Comparison of ENCODE assay signal across 12 cellular contexts in genomic region chr5:131536849-131537448, GRCh38.
DNase-seq lines count a peak whose midpoint lies in the region; ATAC-seq lines count a peak whose summit lies in the region.
"Had no signal": no experiment of that assay in that cellular context is flagged by ENCODE, and none has a peak within 500 bp of the region (broad histone marks: within the 10 kb centered on the region; RNA-seq: fewer than 3 reads in every experiment).

No MANE protein-coding gene starts in this region.

- DNase-seq in activated naive CD4-positive, alpha-beta T cell treated with anti-CD3 and anti-CD28 coated beads, Interleukin-2, amount 10 ng/mL, durations not matched to agents 7 days and 5 days = no peak
- no peak for DNase-seq in activated naive CD4-positive, alpha-beta T cell treated with anti-CD3 and anti-CD28 coated beads, Interleukin-2, amount 50 U/mL, for 16 hours
- no peak for DNase-seq in activated naive CD8-positive, alpha-beta T cell treated with anti-CD3 and anti-CD28 coated beads, Interleukin-2, amount 10 ng/mL, durations not matched to agents 7 days and 5 days
- DNase-seq in stimulated activated effector memory CD8-positive, alpha-beta T cell treated with anti-CD3 and anti-CD28 coated beads, Interleukin-12 subunit alpha, Interleukin-12 subunit beta, amount 100 ng/mL, for 72 hours (ENCODE audit: low spot score in 2 of 2) = no peak
- DNase-seq in AML-193 (lab: John Stamatoyannopoulos, UW) = no peak
- DNase-seq: cerebellar nuclear complex; NCI-H1694 treated with DMSO at 0.1 percent for 48 hours; stimulated activated CD4-positive, alpha-beta T cell treated with anti-CD3 and anti-CD28 coated beads, Interleukin-2, amount 100 ng/mL, for 24 hours had no signal

- H3K4me1 Mint-ChIP-seq in activated naive CD4-positive, alpha-beta T cell treated with anti-CD3 and anti-CD28 coated beads, Interleukin-2, amount 10 ng/mL, durations not matched to agents 7 days and 5 days = peaks cover 82% of the 10 kb centered on the region
- H3K4me1 Mint-ChIP-seq in activated naive CD8-positive, alpha-beta T cell treated with anti-CD3 and anti-CD28 coated beads, Interleukin-2, amount 10 ng/mL, durations not matched to agents 7 days and 5 days = peaks cover 54% of the 10 kb centered on the region
- H3K4me1 Mint-ChIP-seq in stimulated activated effector memory CD8-positive, alpha-beta T cell treated with anti-CD3 and anti-CD28 coated beads, Interleukin-12 subunit alpha, Interleukin-12 subunit beta, amount 100 ng/mL, for 72 hours = peaks cover 75% of the 10 kb centered on the region

- CTCF ChIA-PET in activated naive CD4-positive, alpha-beta T cell treated with anti-CD3 and anti-CD28 coated beads, Interleukin-2, amount 10 ng/mL, durations not matched to agents 7 days and 5 days (lab: Charles Lee) = no interaction called here

- ATAC-seq in HG03196 (IDR thresholded peaks at IDR 0.05; ENCODE audit: unreplicated experiment) = peak; percentile 10
- no peak for ATAC-seq in activated naive CD8-positive, alpha-beta T cell treated with anti-CD3 and anti-CD28 coated beads, Interleukin-2, amount 10 ng/mL, durations not matched to agents 7 days and 5 days (ENCODE audit: low read depth)
- ATAC-seq in stimulated activated effector memory CD8-positive, alpha-beta T cell treated with anti-CD3 and anti-CD28 coated beads, Interleukin-12 subunit alpha, Interleukin-12 subunit beta, amount 100 ng/mL, for 72 hours = no peak
- no peak for ATAC-seq in HG03460 (IDR thresholded peaks at IDR 0.05; ENCODE audit: unreplicated experiment)
- ATAC-seq in GM19395 (IDR thresholded peaks at IDR 0.05; ENCODE audit: unreplicated experiment) = no peak

- H3K27ac Mint-ChIP-seq in activated naive CD4-positive, alpha-beta T cell treated with anti-CD3 and anti-CD28 coated beads, Interleukin-2, amount 10 ng/mL, durations not matched to agents 7 days and 5 days = peak overlapping the region; percentile 61
- H3K27ac Mint-ChIP-seq in activated naive CD8-positive, alpha-beta T cell treated with anti-CD3 and anti-CD28 coated beads, Interleukin-2, amount 10 ng/mL, durations not matched to agents 7 days and 5 days = peak overlapping the region; percentile 57
- peak overlapping the region; percentile 20 for H3K27ac Mint-ChIP-seq in stimulated activated effector memory CD8-positive, alpha-beta T cell treated with anti-CD3 and anti-CD28 coated beads, Interleukin-12 subunit alpha, Interleukin-12 subunit beta, amount 100 ng/mL, for 72 hours
- H3K27ac Mint-ChIP-seq: progenitor cell of endocrine pancreas had no signal

- no peaks in the 10 kb centered on the region for H3K9me3 Mint-ChIP-seq in activated naive CD4-positive, alpha-beta T cell treated with anti-CD3 and anti-CD28 coated beads, Interleukin-2, amount 10 ng/mL, durations not matched to agents 7 days and 5 days
- H3K9me3 Mint-ChIP-seq in activated naive CD8-positive, alpha-beta T cell treated with anti-CD3 and anti-CD28 coated beads, Interleukin-2, amount 10 ng/mL, durations not matched to agents 7 days and 5 days = no peaks in the 10 kb centered on the region
- H3K9me3 Mint-ChIP-seq in stimulated activated effector memory CD8-positive, alpha-beta T cell treated with anti-CD3 and anti-CD28 coated beads, Interleukin-12 subunit alpha, Interleukin-12 subunit beta, amount 100 ng/mL, for 72 hours = no peaks in the 10 kb centered on the region

- H3K4me3 Mint-ChIP-seq in activated naive CD4-positive, alpha-beta T cell treated with anti-CD3 and anti-CD28 coated beads, Interleukin-2, amount 10 ng/mL, durations not matched to agents 7 days and 5 days = peak overlapping the region; percentile 5
- peak overlapping the region; percentile 76 for H3K4me3 Mint-ChIP-seq in activated naive CD8-positive, alpha-beta T cell treated with anti-CD3 and anti-CD28 coated beads, Interleukin-2, amount 10 ng/mL, durations not matched to agents 7 days and 5 days
- peak overlapping the region; percentile 6 for H3K4me3 Mint-ChIP-seq in stimulated activated effector memory CD8-positive, alpha-beta T cell treated with anti-CD3 and anti-CD28 coated beads, Interleukin-12 subunit alpha, Interleukin-12 subunit beta, amount 100 ng/mL, for 72 hours

- POLR2A ChIA-PET in activated naive CD8-positive, alpha-beta T cell treated with anti-CD3 and anti-CD28 coated beads, Interleukin-2, amount 10 ng/mL, durations not matched to agents 7 days and 5 days (lab: Charles Lee) = interaction anchor here (0.9 kb wide), 1 partner anchor 20 kb away, joined by 4 read pairs; no protein-coding TSS in a partner anchor

- H3K27me3 Mint-ChIP-seq in activated naive CD4-positive, alpha-beta T cell treated with anti-CD3 and anti-CD28 coated beads, Interleukin-2, amount 10 ng/mL, durations not matched to agents 7 days and 5 days = no peaks in the 10 kb centered on the region
- no peaks in the 10 kb centered on the region for H3K27me3 Mint-ChIP-seq in activated naive CD8-positive, alpha-beta T cell treated with anti-CD3 and anti-CD28 coated beads, Interleukin-2, amount 10 ng/mL, durations not matched to agents 7 days and 5 days
- H3K27me3 Mint-ChIP-seq: progenitor cell of endocrine pancreas had no signal

- peaks cover 44% of the 10 kb centered on the region for H3K36me3 Mint-ChIP-seq in activated naive CD4-positive, alpha-beta T cell treated with anti-CD3 and anti-CD28 coated beads, Interleukin-2, amount 10 ng/mL, durations not matched to agents 7 days and 5 days
- peaks cover 28% of the 10 kb centered on the region for H3K36me3 Mint-ChIP-seq in activated naive CD8-positive, alpha-beta T cell treated with anti-CD3 and anti-CD28 coated beads, Interleukin-2, amount 10 ng/mL, durations not matched to agents 7 days and 5 days
- H3K36me3 Mint-ChIP-seq in stimulated activated effector memory CD8-positive, alpha-beta T cell treated with anti-CD3 and anti-CD28 coated beads, Interleukin-12 subunit alpha, Interleukin-12 subunit beta, amount 100 ng/mL, for 72 hours = peaks cover 24% of the 10 kb centered on the region

Comparison
In these comparisons a context has a peak if more than half of its experiments do, and no peak if none do; other contexts are left out.
1. H3K4me3 Mint-ChIP-seq: peak in every context shown above with its lines; median percentile 76 in activated naive CD8-positive, alpha-beta T cell treated with anti-CD3 and anti-CD28 coated beads, Interleukin-2, amount 10 ng/mL, durations not matched to agents 7 days and 5 days; 6 in stimulated activated effector memory CD8-positive, alpha-beta T cell treated with anti-CD3 and anti-CD28 coated beads, Interleukin-12 subunit alpha, Interleukin-12 subunit beta, amount 100 ng/mL, for 72 hours; 5 in activated naive CD4-positive, alpha-beta T cell treated with anti-CD3 and anti-CD28 coated beads, Interleukin-2, amount 10 ng/mL, durations not matched to agents 7 days and 5 days.